In genomic region chr21:9763306-9763705, GRCh38 we compare ENCODE assay signal across 33 cellular contexts.
"Had no signal": no experiment of that assay in that cellular context is flagged by ENCODE, and none has a peak within 500 bp of the region (broad histone marks: within the 10 kb centered on the region; RNA-seq: fewer than 3 reads in every experiment).

No MANE protein-coding gene starts in this region.

- DNase-seq: activated B cell treated with CpG ODN at 0.5 μM for 24 hours; activated CD4-positive, alpha-beta memory T cell treated with anti-CD3 and anti-CD28 coated beads for 36 hours; activated CD4-positive, alpha-beta T cell treated with anti-CD3 and anti-CD28 coated beads, Interleukin-2, amount 10 ng/mL, durations not matched to agents 24 days and 14 days; activated CD8-positive, alpha-beta memory T cell treated with anti-CD3 and anti-CD28 coated beads, Interleukin-2, amount 10 ng/mL, durations not matched to agents 7 days and 5 days; activated CD8-positive, alpha-beta memory T cell treated with anti-CD3 and anti-CD28 coated beads, Interleukin-2, amount 50 U/mL, for 4 hours; activated CD8-positive, alpha-beta T cell treated with anti-CD3 and anti-CD28 coated beads, Interleukin-2, amount 10 ng/mL, durations not matched to agents 7 days and 5 days; activated effector memory CD4-positive, alpha-beta T cell treated with anti-CD3 and anti-CD28 coated beads, Interleukin-2, amount 50 U/mL, for 16 hours; activated naive CD4-positive, alpha-beta T cell treated with anti-CD3 and anti-CD28 coated beads for 36 hours; activated naive CD8-positive, alpha-beta T cell treated with anti-CD3 and anti-CD28 coated beads for 36 hours; activated naive CD8-positive, alpha-beta T cell treated with anti-CD3 and anti-CD28 coated beads, Interleukin-2, amount 50 U/mL, for 24 hours; activated T-cell treated with anti-CD3 and anti-CD28 coated beads, Interleukin-2, amount 50 U/mL, for 1 hour; activated T-cell treated with anti-CD3 and anti-CD28 coated beads, Interleukin-2, amount 50 U/mL, for 48 hours; amygdala; aorta; body of pancreas; central memory CD4-positive, alpha-beta T cell; cerebellar nuclear complex; colonic mucosa; effector CD8-positive, alpha-beta T cell; foreskin keratinocyte; gastrocnemius medialis; glutamatergic neuron; T-helper 1 cell; T-helper 17 cell; T1000; WERI-Rb-1 had no signal

- H3K4me1 Mint-ChIP-seq: activated B cell treated with CpG ODN at 0.5 μM for 24 hours; activated CD4-positive, alpha-beta T cell treated with anti-CD3 and anti-CD28 coated beads, Interleukin-2, amount 10 ng/mL, durations not matched to agents 24 days and 14 days; activated CD8-positive, alpha-beta memory T cell treated with anti-CD3 and anti-CD28 coated beads, Interleukin-2, amount 10 ng/mL, durations not matched to agents 7 days and 5 days; activated naive CD4-positive, alpha-beta T cell treated with anti-CD3 and anti-CD28 coated beads, Interleukin-2, amount 50 U/mL, for 24 hours; activated naive CD8-positive, alpha-beta T cell treated with anti-CD3 and anti-CD28 coated beads for 36 hours; activated naive CD8-positive, alpha-beta T cell treated with anti-CD3 and anti-CD28 coated beads, Interleukin-2, amount 50 U/mL, for 24 hours; T-helper 17 cell had no signal

- H3K27ac ChIP-seq: adrenal gland, body of pancreas, colonic mucosa, foreskin keratinocyte, gastrocnemius medialis, WERI-Rb-1 had no signal

- H3K4me3 ChIP-seq: adrenal gland, body of pancreas, colonic mucosa, gastrocnemius medialis had no signal

- H3K9me3 Mint-ChIP-seq: activated B cell treated with CpG ODN at 0.5 μM for 24 hours; activated CD4-positive, alpha-beta memory T cell treated with anti-CD3 and anti-CD28 coated beads for 36 hours; activated CD4-positive, alpha-beta T cell treated with anti-CD3 and anti-CD28 coated beads, Interleukin-2, amount 10 ng/mL, durations not matched to agents 24 days and 14 days; activated naive CD4-positive, alpha-beta T cell treated with anti-CD3 and anti-CD28 coated beads for 36 hours; activated naive CD4-positive, alpha-beta T cell treated with anti-CD3 and anti-CD28 coated beads, Interleukin-2, amount 50 U/mL, for 24 hours; activated naive CD8-positive, alpha-beta T cell treated with anti-CD3 and anti-CD28 coated beads for 36 hours; activated naive CD8-positive, alpha-beta T cell treated with anti-CD3 and anti-CD28 coated beads, Interleukin-2, amount 50 U/mL, for 24 hours; activated T-helper 1 cell treated with anti-CD3 and anti-CD28 coated beads, Interleukin-12 subunit alpha, Interleukin-12 subunit beta, Interleukin-2, Interleukin-4 antibody, amounts not matched to agents 30 ng/mL and 10 ng/mL and 1 ng/mL, durations not matched to agents 14 hours and 24 hours and 36 hours; activated T-helper 2 cell treated with anti-CD3 and anti-CD28 coated beads, Interferon-gamma antibody, Interleukin-2, Interleukin-4, amounts not matched to agents 10 μg/mL and 5 μg/mL and 100 μg/mL, durations not matched to agents 14 hours and 24 hours and 36 hours; T-helper 2 cell treated with Interferon-gamma antibody and Interleukin-4, amounts not matched to agents 5 μg/mL and 100 μg/mL, for 36 hours had no signal

- H3K27me3 Mint-ChIP-seq: activated B cell treated with CpG ODN at 0.5 μM for 24 hours; activated CD4-positive, alpha-beta memory T cell treated with anti-CD3 and anti-CD28 coated beads for 36 hours; activated CD4-positive, alpha-beta T cell treated with anti-CD3 and anti-CD28 coated beads, Interleukin-2, amount 10 ng/mL, durations not matched to agents 24 days and 14 days; activated CD8-positive, alpha-beta memory T cell treated with anti-CD3 and anti-CD28 coated beads, Interleukin-2, amount 10 ng/mL, durations not matched to agents 7 days and 5 days; activated naive CD4-positive, alpha-beta T cell treated with anti-CD3 and anti-CD28 coated beads, Interleukin-2, amount 50 U/mL, for 24 hours; activated naive CD8-positive, alpha-beta T cell treated with anti-CD3 and anti-CD28 coated beads for 36 hours; activated naive CD8-positive, alpha-beta T cell treated with anti-CD3 and anti-CD28 coated beads, Interleukin-2, amount 50 U/mL, for 24 hours; T-helper 17 cell had no signal

- H3K36me3 ChIP-seq: adrenal gland, colonic mucosa, gastrocnemius medialis, WERI-Rb-1 had no signal

- ATAC-seq: activated CD4-positive, CD25-positive, alpha-beta regulatory T cell treated with anti-CD3 and anti-CD28 coated beads, Interleukin-2, amount 50 U/mL, for 24 hours; activated CD8-positive, alpha-beta memory T cell treated with anti-CD3 and anti-CD28 coated beads, Interleukin-2, amount 10 ng/mL, durations not matched to agents 7 days and 5 days; activated CD8-positive, alpha-beta T cell treated with anti-CD3 and anti-CD28 coated beads, Interleukin-2, amount 10 ng/mL, durations not matched to agents 7 days and 5 days; activated naive CD8-positive, alpha-beta T cell treated with anti-CD3 and anti-CD28 coated beads, Interleukin-2, amount 50 U/mL, for 24 hours; body of pancreas; esophagus mucosa; foreskin keratinocyte; gastrocnemius medialis; T-helper 17 cell had no signal

- H3K4me1 ChIP-seq: adrenal gland, body of pancreas, colonic mucosa, foreskin keratinocyte, gastrocnemius medialis had no signal

- H3K27me3 ChIP-seq: adrenal gland, body of pancreas, colonic mucosa, foreskin keratinocyte, gastrocnemius medialis had no signal

- H3K36me3 Mint-ChIP-seq: activated CD4-positive, alpha-beta memory T cell treated with anti-CD3 and anti-CD28 coated beads for 36 hours; activated CD8-positive, alpha-beta memory T cell treated with anti-CD3 and anti-CD28 coated beads, Interleukin-2, amount 10 ng/mL, durations not matched to agents 7 days and 5 days; activated naive CD4-positive, alpha-beta T cell treated with anti-CD3 and anti-CD28 coated beads, Interleukin-2, amount 50 U/mL, for 24 hours; activated naive CD8-positive, alpha-beta T cell treated with anti-CD3 and anti-CD28 coated beads for 36 hours had no signal

- H3K9me3 ChIP-seq: adrenal gland, body of pancreas, gastrocnemius medialis had no signal

- H3K4me3 Mint-ChIP-seq: activated B cell treated with CpG ODN at 0.5 μM for 24 hours; activated CD4-positive, alpha-beta memory T cell treated with anti-CD3 and anti-CD28 coated beads for 36 hours; activated CD4-positive, alpha-beta T cell treated with anti-CD3 and anti-CD28 coated beads, Interleukin-2, amount 10 ng/mL, durations not matched to agents 24 days and 14 days; activated CD8-positive, alpha-beta memory T cell treated with anti-CD3 and anti-CD28 coated beads, Interleukin-2, amount 10 ng/mL, durations not matched to agents 7 days and 5 days; activated CD8-positive, alpha-beta T cell treated with anti-CD3 and anti-CD28 coated beads, Interleukin-2, amount 10 ng/mL, durations not matched to agents 7 days and 5 days; activated naive CD4-positive, alpha-beta T cell treated with anti-CD3 and anti-CD28 coated beads for 36 hours; activated naive CD4-positive, alpha-beta T cell treated with anti-CD3 and anti-CD28 coated beads, Interleukin-2, amount 50 U/mL, for 24 hours; activated naive CD8-positive, alpha-beta T cell treated with anti-CD3 and anti-CD28 coated beads for 36 hours; activated naive CD8-positive, alpha-beta T cell treated with anti-CD3 and anti-CD28 coated beads, Interleukin-2, amount 50 U/mL, for 24 hours; activated T-helper 1 cell treated with anti-CD3 and anti-CD28 coated beads, Interleukin-12 subunit alpha, Interleukin-12 subunit beta, Interleukin-2, Interleukin-4 antibody, amounts not matched to agents 30 ng/mL and 10 ng/mL and 1 ng/mL, durations not matched to agents 14 hours and 24 hours and 36 hours; T-helper 17 cell; T-helper 2 cell treated with Interferon-gamma antibody and Interleukin-4, amounts not matched to agents 5 μg/mL and 100 μg/mL, for 36 hours had no signal

- H3K27ac Mint-ChIP-seq: activated B cell treated with CpG ODN at 0.5 μM for 24 hours; activated CD4-positive, alpha-beta memory T cell treated with anti-CD3 and anti-CD28 coated beads for 36 hours; activated CD4-positive, alpha-beta T cell treated with anti-CD3 and anti-CD28 coated beads, Interleukin-2, amount 10 ng/mL, durations not matched to agents 24 days and 14 days; activated CD8-positive, alpha-beta memory T cell treated with anti-CD3 and anti-CD28 coated beads, Interleukin-2, amount 10 ng/mL, durations not matched to agents 7 days and 5 days; activated CD8-positive, alpha-beta T cell treated with anti-CD3 and anti-CD28 coated beads, Interleukin-2, amount 10 ng/mL, durations not matched to agents 7 days and 5 days; activated naive CD4-positive, alpha-beta T cell treated with anti-CD3 and anti-CD28 coated beads for 36 hours; activated naive CD4-positive, alpha-beta T cell treated with anti-CD3 and anti-CD28 coated beads, Interleukin-2, amount 50 U/mL, for 24 hours; activated naive CD8-positive, alpha-beta T cell treated with anti-CD3 and anti-CD28 coated beads for 36 hours; activated naive CD8-positive, alpha-beta T cell treated with anti-CD3 and anti-CD28 coated beads, Interleukin-2, amount 50 U/mL, for 24 hours; activated T-helper 1 cell treated with anti-CD3 and anti-CD28 coated beads, Interleukin-12 subunit alpha, Interleukin-12 subunit beta, Interleukin-2, Interleukin-4 antibody, amounts not matched to agents 30 ng/mL and 10 ng/mL and 1 ng/mL, durations not matched to agents 14 hours and 24 hours and 36 hours; activated T-helper 2 cell treated with anti-CD3 and anti-CD28 coated beads, Interferon-gamma antibody, Interleukin-2, Interleukin-4, amounts not matched to agents 10 μg/mL and 5 μg/mL and 100 μg/mL, durations not matched to agents 14 hours and 24 hours and 36 hours; T-helper 17 cell; T-helper 2 cell treated with Interferon-gamma antibody and Interleukin-4, amounts not matched to agents 5 μg/mL and 100 μg/mL, for 36 hours had no signal
